15 cellular contexts compared by ENCODE assay signal in genomic region chr1:211468595-211468994, GRCh38. TPM values are rescaled to one million over a fixed set of nuclear protein-coding genes. Genes with fewer than 3 reads are reported as not detected.
DNase-seq lines count a peak whose midpoint lies in the region; ATAC-seq, FAIRE-seq and TF ChIP-seq lines count a peak whose summit lies in the region.
"Had no signal": no experiment of that assay in that cellular context is flagged by ENCODE, and none has a peak within 500 bp of the region (broad histone marks: within the 10 kb centered on the region; RNA-seq: fewer than 3 reads in every experiment).

No MANE protein-coding gene starts in this region.

- BruUV-seq in MCF 10A (replicated peaks; lab: Mats Ljungman, UMichigan): no TSS peak

- no peaks in the 10 kb centered on the region for H3K9me3 Mint-ChIP-seq in MCF 10A (ENCODE audit: unreplicated experiment)
- H3K9me3 Mint-ChIP-seq: HFFc6 had no signal

- DNase-seq in D721Med (ENCODE audit: insufficient read length, low spot score) (no peak), UCSD-AML1 (lab: John Stamatoyannopoulos, UW; ENCODE audit: unreplicated experiment) (peak; percentile 65), left ventricle myocardium superior (peak; percentile 44), sigmoid colon (peak; percentile 77), mesenteric fat pad (ENCODE audit: low spot score) (no peak), MCF 10A (ENCODE audit: unreplicated experiment) (no peak)
- DNase-seq: HFFc6; NCI-H1930; SHP77; stimulated activated naive CD4-positive, alpha-beta T cell; T-helper 9 cell had no signal

- peak; percentile 81 for ATAC-seq in left ventricle myocardium superior
- no peak for ATAC-seq in HG03039 (IDR thresholded peaks at IDR 0.05; ENCODE audit: unreplicated experiment)
- ATAC-seq in GM18502 (IDR thresholded peaks at IDR 0.05; ENCODE audit: poor library complexity, unreplicated experiment): no peak

- no peak overlapping the region for H3K27ac ChIP-seq in sigmoid colon
- H3K27ac ChIP-seq: HL-60, neural progenitor cell had no signal

- no peak for TF ChIP-seq POLR2A in sigmoid colon (IDR thresholded peaks at IDR 0.05)

- no peak overlapping the region for H3K4me3 Mint-ChIP-seq in MCF 10A (ENCODE audit: unreplicated experiment)
- H3K4me3 Mint-ChIP-seq: HFFc6, neural progenitor cell had no signal

- H3K36me3 ChIP-seq in sigmoid colon: no peaks in the 10 kb centered on the region
- H3K36me3 ChIP-seq: neural progenitor cell had no signal

- TF ChIP-seq CTCF in D721Med (IDR thresholded peaks at IDR 0.05; ENCODE audit: insufficient read depth, missing control alignments): no peak
- TF ChIP-seq CTCF in sigmoid colon (IDR thresholded peaks at IDR 0.05): no peak
- TF ChIP-seq CTCF in MCF 10A (IDR thresholded peaks at IDR 0.05; ENCODE audit: unreplicated experiment): no peak

- no peaks in the 10 kb centered on the region for H3K36me3 Mint-ChIP-seq in MCF 10A (ENCODE audit: insufficient read depth, unreplicated experiment)
- H3K36me3 Mint-ChIP-seq: neural progenitor cell had no signal

- H3K4me1 ChIP-seq in sigmoid colon: peaks cover 0 to 7% (median 7%) of the 10 kb centered on the region in 4 donors
- H3K4me1 ChIP-seq: neural progenitor cell had no signal

- peak; percentile 48 for FAIRE-seq in D721Med (lab: Jason Lieb, UNC)

- no peak for TF ChIP-seq EP300 in sigmoid colon (IDR thresholded peaks at IDR 0.05)

- CTCF ChIA-PET in MCF 10A (lab: Yijun Ruan, JAX): interaction anchor here (0.5 to 27.1 kb wide), 25 partner anchors 11 to 1254 kb away, joined by 3 to 682 read pairs (median 6); partner anchors contain the start of genes RD3 and TRAF5

- H3K4me3 ChIP-seq in sigmoid colon: no peak overlapping the region
- H3K4me3 ChIP-seq: neural progenitor cell had no signal

- intact Hi-C loops in left ventricle myocardium superior (cut with micrococcal nuclease) (no loop called here), sigmoid colon (cut with DNase I) (no loop called here), MCF 10A (cut with micrococcal nuclease) (no loop called here)

- H3K27me3 Mint-ChIP-seq in MCF 10A (ENCODE audit: insufficient read depth, unreplicated experiment): no peaks in the 10 kb centered on the region

- H3K27ac Mint-ChIP-seq in MCF 10A (ENCODE audit: low read depth, unreplicated experiment): no peak overlapping the region
- H3K27ac Mint-ChIP-seq: HFFc6, neural progenitor cell had no signal

- H3K27me3 ChIP-seq in sigmoid colon: peaks cover 0 to 13% (median 5%) of the 10 kb centered on the region in 3 donors

- POLR2A ChIA-PET in MCF 10A (lab: Yijun Ruan, JAX): interaction anchor here (0.5 to 1.2 kb wide), 6 partner anchors 34 to 1104 kb away, joined by 3 read pairs; no protein-coding TSS in a partner anchor

- WGBS in sigmoid colon, 2 donors: 38 to 70% methylated on average over 3 of the region's 3 CpGs

- H3K4me1 Mint-ChIP-seq in MCF 10A (ENCODE audit: insufficient read depth, unreplicated experiment): peaks cover 7% of the 10 kb centered on the region

- no peaks in the 10 kb centered on the region for H3K9me3 ChIP-seq in sigmoid colon

RNA-seq across cellular contexts. Expression of gene RD3, which starts 23.4 kb away (rescaled TPM):
- total RNA-seq in left ventricle myocardium superior (not detected), sigmoid colon (under 1 TPM in 3 of 4 donors, not detected in 1; 0.16 to 0.36 (median 0.28) TPM), mesenteric fat pad (0.19 TPM), MCF 10A (2022) (not detected in 2 replicates)
- under 1 TPM in 1 of 3 donors, not detected in 2; 0.13 TPM for polyA plus RNA-seq in sigmoid colon
- total RNA-seq: HFFc6 had no signal

Comparison
In these comparisons a context has a peak if more than half of its experiments do, and no peak if none do; other contexts are left out.
1. DNase-seq: peak in UCSD-AML1 (single experiment), left ventricle myocardium superior (single experiment) and sigmoid colon (single experiment); none in D721Med (single experiment), mesenteric fat pad (single experiment) and MCF 10A (single experiment).